1 cellular context compared by ENCODE assay signal in the genomic region with DNA sequence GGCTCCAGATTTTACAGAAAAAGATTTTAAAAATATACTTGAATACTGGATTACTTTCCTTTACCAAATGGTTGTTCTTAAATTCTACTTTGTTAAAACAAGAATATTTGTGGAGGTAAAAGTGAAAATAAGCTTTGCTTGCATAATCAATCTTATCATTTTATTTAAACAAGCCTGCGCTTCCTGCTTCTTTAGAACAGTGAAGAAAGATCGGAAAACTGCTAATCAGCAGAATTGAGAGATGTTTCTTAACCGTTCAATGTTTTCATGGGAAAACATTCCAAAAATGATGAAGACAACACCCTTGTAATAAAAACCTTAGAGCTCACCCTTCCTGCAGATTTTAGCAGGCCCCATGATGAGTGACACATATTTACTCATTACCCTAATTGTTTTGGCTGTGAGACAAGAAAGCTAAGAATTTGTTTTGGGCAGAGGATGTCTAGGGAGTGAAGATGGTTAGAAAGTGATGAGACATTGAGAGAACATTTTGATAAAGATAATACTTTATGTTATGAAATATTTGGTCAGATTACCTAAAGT.
TF ChIP-seq lines count a peak whose summit lies in the region.

No MANE protein-coding gene starts in this region.

TF ChIP-seq in HepG2, 621 proteins besides CTCF, POLR2A, EP300 and RAD21:
- TF ChIP-seq, protein P1, sequence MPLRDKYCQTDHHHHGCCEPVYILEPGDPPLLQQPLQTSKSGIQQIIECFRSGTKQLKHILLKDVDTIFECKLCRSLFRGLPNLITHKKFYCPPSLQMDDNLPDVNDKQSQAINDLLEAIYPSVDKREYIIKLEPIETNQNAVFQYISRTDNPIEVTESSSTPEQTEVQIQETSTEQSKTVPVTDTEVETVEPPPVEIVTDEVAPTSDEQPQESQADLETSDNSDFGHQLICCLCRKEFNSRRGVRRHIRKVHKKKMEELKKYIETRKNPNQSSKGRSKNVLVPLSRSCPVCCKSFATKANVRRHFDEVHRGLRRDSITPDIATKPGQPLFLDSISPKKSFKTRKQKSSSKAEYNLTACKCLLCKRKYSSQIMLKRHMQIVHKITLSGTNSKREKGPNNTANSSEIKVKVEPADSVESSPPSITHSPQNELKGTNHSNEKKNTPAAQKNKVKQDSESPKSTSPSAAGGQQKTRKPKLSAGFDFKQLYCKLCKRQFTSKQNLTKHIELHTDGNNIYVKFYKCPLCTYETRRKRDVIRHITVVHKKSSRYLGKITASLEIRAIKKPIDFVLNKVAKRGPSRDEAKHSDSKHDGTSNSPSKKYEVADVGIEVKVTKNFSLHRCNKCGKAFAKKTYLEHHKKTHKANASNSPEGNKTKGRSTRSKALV (CRISPR knock-in tag; IDR thresholded peaks at IDR 0.05) = no peak
- TF ChIP-seq MAFF (IDR thresholded peaks at IDR 0.05; ENCODE audit: low read depth, low read length) (peak; percentile 24; the same call in 1 of the 2 replicates), MAFK (conservative IDR thresholded peaks at IDR 0.05 in 1 of 2, IDR thresholded peaks at IDR 0.05 in 1 of 2; ENCODE audit: low read length in 2 of 2) (peak; percentile 39 to 53; a peak in 3 of 4 replicates), RBM39 (IDR thresholded peaks at IDR 0.05; ENCODE audit: low read depth, low read length, poor library complexity, severe bottlenecking) (no peak), XBP1 (CRISPR knock-in tag; IDR thresholded peaks at IDR 0.05) (no peak)
TF ChIP-seq in HepG2: peak in this region for 2.
